In genomic region chr1:112729909-112730308, GRCh38 we compare ENCODE assay signal across 25 cellular contexts.
"Had no signal": no experiment of that assay in that cellular context is flagged by ENCODE, and none has a peak within 500 bp of the region (broad histone marks: within the 10 kb centered on the region; RNA-seq: fewer than 3 reads in every experiment).

No MANE protein-coding gene starts in this region.

- H3K27ac ChIP-seq: colonic mucosa, foreskin keratinocyte, hepatocyte, neutrophil, psoas muscle, spleen, testis, tibial nerve had no signal

- H3K27me3 Mint-ChIP-seq: stimulated activated naive B cell treated with anti-CD40 and anti-IgM and Interleukin-4, amounts not matched to agents 10 μg/mL and 1 μg/mL and 100 μg/mL, for 72 hours had no signal

- H3K4me3 ChIP-seq: colonic mucosa, hepatocyte, lung, psoas muscle, spleen, testis, tibial nerve had no signal

- H3K27me3 ChIP-seq: colonic mucosa, foreskin keratinocyte, hepatocyte, spleen, testis, tibial nerve had no signal

- FAIRE-seq: endothelial cell of umbilical vein had no signal

- H3K4me3 Mint-ChIP-seq: naive B cell; nephron; stimulated activated naive B cell treated with anti-CD40 and anti-IgM and Interleukin-4, amounts not matched to agents 10 μg/mL and 1 μg/mL and 100 μg/mL, for 72 hours; stimulated activated naive CD8-positive, alpha-beta T cell treated with anti-CD3 and anti-CD28 coated beads, Interleukin-15, amount 100 ng/mL, for 72 hours had no signal

- H3K36me3 ChIP-seq: colonic mucosa, neutrophil, spleen, tibial nerve had no signal

- DNase-seq: colonic mucosa; dermis blood vessel endothelial cell; erythroblast; foreskin keratinocyte; head of caudate nucleus; left colon; left ventricle myocardium superior; mesendoderm; naive B cell; psoas muscle; retina; spleen; stimulated activated CD4-positive, alpha-beta T cell treated with anti-CD3 and anti-CD28 coated beads, Interleukin-15, amount 100 ng/mL, for 24 hours; stimulated activated CD4-positive, alpha-beta T cell treated with anti-CD3 and anti-CD28 coated beads, Interleukin-1b, Interleukin-23, amount 100 ng/mL, for 48 hours; stimulated activated CD4-positive, alpha-beta T cell treated with anti-CD3 and anti-CD28 coated beads, Interleukin-4, amount 100 ng/mL, for 24 hours; stimulated activated naive B cell treated with anti-CD40 and anti-IgM and Interleukin-4, amounts not matched to agents 10 μg/mL and 1 μg/mL and 100 μg/mL, for 72 hours; stimulated activated naive CD8-positive, alpha-beta T cell treated with anti-CD3 and anti-CD28 coated beads, Interleukin-15, amount 100 ng/mL, for 72 hours; testis had no signal

- H3K27ac Mint-ChIP-seq: naive B cell; nephron; stimulated activated naive B cell treated with anti-CD40 and anti-IgM and Interleukin-4, amounts not matched to agents 10 μg/mL and 1 μg/mL and 100 μg/mL, for 72 hours had no signal

- H2AFZ ChIP-seq: hepatocyte had no signal

- H3K79me2 ChIP-seq: hepatocyte had no signal

- H3K4me2 ChIP-seq: hepatocyte had no signal

- H3K36me3 Mint-ChIP-seq: naive B cell; stimulated activated naive B cell treated with anti-CD40 and anti-IgM and Interleukin-4, amounts not matched to agents 10 μg/mL and 1 μg/mL and 100 μg/mL, for 72 hours had no signal

- H3K4me1 ChIP-seq: colonic mucosa, psoas muscle, spleen, testis, tibial nerve had no signal

- H3K9me3 ChIP-seq: colonic mucosa, neutrophil, psoas muscle, spleen, testis, tibial nerve had no signal

- ATAC-seq: foreskin keratinocyte; left colon; left ventricle myocardium superior; psoas muscle; sciatic nerve; stimulated activated naive B cell treated with anti-CD40 and anti-IgM and Interleukin-4, amounts not matched to agents 10 μg/mL and 1 μg/mL and 100 μg/mL, for 72 hours; stimulated activated naive CD8-positive, alpha-beta T cell treated with anti-CD3 and anti-CD28 coated beads, Interleukin-15, amount 100 ng/mL, for 72 hours had no signal

- H3K9me3 Mint-ChIP-seq: naive B cell; nephron; stimulated activated naive B cell treated with anti-CD40 and anti-IgM and Interleukin-4, amounts not matched to agents 10 μg/mL and 1 μg/mL and 100 μg/mL, for 72 hours; stimulated activated naive CD8-positive, alpha-beta T cell treated with anti-CD3 and anti-CD28 coated beads, Interleukin-15, amount 100 ng/mL, for 72 hours had no signal
